ENCODE assay signal across 9 cellular contexts in the genomic region with DNA sequence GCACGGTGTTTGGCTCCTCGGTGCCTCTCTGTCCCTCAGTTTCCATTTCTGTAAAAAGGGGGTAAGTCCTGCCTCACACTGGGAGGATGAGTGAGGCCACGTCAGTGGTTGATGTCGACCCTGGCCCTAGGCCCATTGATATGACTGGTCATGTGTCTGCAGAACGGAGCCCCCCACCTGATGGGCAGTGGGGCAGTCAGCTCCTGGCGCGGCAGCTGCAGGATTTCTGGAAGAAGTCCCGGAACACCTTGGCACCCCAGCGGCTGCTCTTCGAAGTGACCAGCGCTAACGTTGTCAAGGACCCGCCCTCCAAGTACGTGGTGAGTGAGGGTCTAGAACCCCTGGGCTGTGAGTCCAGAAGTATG. TPM values are rescaled to one million over a fixed set of nuclear protein-coding genes. Genes with fewer than 3 reads are reported as not detected.
DNase-seq lines count a peak whose midpoint lies in the region; FAIRE-seq and TF ChIP-seq lines count a peak whose summit lies in the region.
"Had no signal": no experiment of that assay in that cellular context is flagged by ENCODE, and none has a peak within 500 bp of the region (broad histone marks: within the 10 kb centered on the region; RNA-seq: fewer than 3 reads in every experiment).

No MANE protein-coding gene starts in this region.

- no peaks in the 10 kb centered on the region for H3K36me3 Mint-ChIP-seq in CD4-positive, alpha-beta memory T cell

- WGBS in ovary, 3 donors, result 33 to 52% (median 39%) methylated on average over 14 of the region's 14 CpGs

- H3K27ac Mint-ChIP-seq in CD4-positive, alpha-beta memory T cell, result peak overlapping the region in 3 of 7 donors; percentile 12 to 79 (median 77)

- no peaks in the 10 kb centered on the region for H3K9me3 ChIP-seq in CD4-positive, alpha-beta memory T cell (ENCODE audit: control insufficient read depth in 1 of 2, low read length in 2 of 2)
- no peaks in the 10 kb centered on the region for H3K9me3 ChIP-seq in ovary

- TF ChIP-seq POLR2A in ovary (IDR thresholded peaks at IDR 0.05) (no peak), GM12891 (IDR thresholded peaks at IDR 0.05; ENCODE audit: low read depth, low read length) (no peak)

- TF ChIP-seq CTCF in WI38 (IDR thresholded peaks at IDR 0.05; ENCODE audit: low read depth, low read length) (no peak), fibroblast of pulmonary artery (IDR thresholded peaks at IDR 0.05; ENCODE audit: low read length, missing control alignments) (no peak), ovary (IDR thresholded peaks at IDR 0.05) (no peak)

- POLR2A ChIA-PET in CD4-positive, alpha-beta memory T cell (lab: Charles Lee; ENCODE audit: partially characterized antibody), result interaction anchor here (0.7 to 2.8 kb wide), 6 partner anchors 10 to 100 kb away, joined by 3 to 17 read pairs (median 4); a partner anchor contains a TSS

- H3K27me3 ChIP-seq in CD4-positive, alpha-beta memory T cell (ENCODE audit: insufficient read depth, low read length), result no peaks in the 10 kb centered on the region
- no peaks in the 10 kb centered on the region for H3K27me3 ChIP-seq in ovary

- peak overlapping the region; percentile 61 to 85 (median 66) for H3K4me3 Mint-ChIP-seq in CD4-positive, alpha-beta memory T cell

- H3K4me1 Mint-ChIP-seq in CD4-positive, alpha-beta memory T cell, result peaks cover 7 to 23% (median 13%) of the 10 kb centered on the region in 4 donors

- H3K36me3 ChIP-seq in CD4-positive, alpha-beta memory T cell (ENCODE audit: insufficient read depth, low read length), result no peaks in the 10 kb centered on the region
- H3K36me3 ChIP-seq in ovary, result no peaks in the 10 kb centered on the region

- intact Hi-C loops in CD4-positive, alpha-beta memory T cell (cut with micrococcal nuclease), result no loop called here
- intact Hi-C loops in ovary (cut with DNase I) (no loop called here), head of caudate nucleus (cut with DNase I) (no loop called here)

- no peak for DNase-seq in CD4-positive, alpha-beta memory T cell
- DNase-seq in fibroblast of pulmonary artery (ENCODE audit: low read depth) (no peak), ovary (peak in 4 of 5 donors; percentile 41 to 64 (median 63)), cerebellar nuclear complex (lab: John Stamatoyannopoulos, UW) (no peak), NCI-H1105 treated with DMSO at 0.1 percent for 48 hours (lab: John Stamatoyannopoulos, UW) (no peak), GM12891 (ENCODE audit: insufficient read length, low spot score) (no peak), head of caudate nucleus (no peak)
- DNase-seq: activated effector memory CD4-positive, alpha-beta T cell treated with Interleukin-2 at 50 U/mL for 16 hours had no signal

- CTCF ChIA-PET in CD4-positive, alpha-beta memory T cell (lab: Charles Lee; ENCODE audit: partially characterized antibody), result no interaction called here

- no peak for TF ChIP-seq EP300 in ovary (IDR thresholded peaks at IDR 0.05)

- H3K27me3 Mint-ChIP-seq in CD4-positive, alpha-beta memory T cell, result peaks cover 0 to 3% of the 10 kb centered on the region in 2 donors

- H3K4me1 ChIP-seq in CD4-positive, alpha-beta memory T cell (ENCODE audit: insufficient read depth, low read length), result peaks cover 21% of the 10 kb centered on the region
- H3K4me1 ChIP-seq in ovary (ENCODE audit: insufficient read depth), result peaks cover 22% of the 10 kb centered on the region

- no peaks in the 10 kb centered on the region for H3K9me3 Mint-ChIP-seq in CD4-positive, alpha-beta memory T cell

- H3K27ac ChIP-seq in CD4-positive, alpha-beta memory T cell (ENCODE audit: low read depth, low read length), result no peak overlapping the region
- H3K27ac ChIP-seq in ovary, result peak overlapping the region; percentile 93 to 97

- H3K4me3 ChIP-seq in CD4-positive, alpha-beta memory T cell (ENCODE audit: low read length in 2 of 2), result no peak overlapping the region
- H3K4me3 ChIP-seq in WI38 (ENCODE audit: low read depth, low read length), result peak overlapping the region; percentile 72
- peak overlapping the region; percentile 70 for H3K4me3 ChIP-seq in fibroblast of pulmonary artery (replicated peaks; ENCODE audit: low read depth, low read length)
- peak overlapping the region; percentile 66 for H3K4me3 ChIP-seq in ovary

- no peak for FAIRE-seq in GM12891 (lab: Jason Lieb, UNC)

TF ChIP-seq in GM12891, 5 proteins besides CTCF, POLR2A, EP300 and RAD21:
- TF ChIP-seq POLR2AphosphoS5 (IDR thresholded peaks at IDR 0.05; ENCODE audit: low read depth, low read length) (no peak), PAX5 (IDR thresholded peaks at IDR 0.05; ENCODE audit: insufficient read depth, low read length, severe bottlenecking) (no peak), SPI1 (IDR thresholded peaks at IDR 0.05; ENCODE audit: low read depth, low read length) (no peak), POU2F2 (IDR thresholded peaks at IDR 0.05; ENCODE audit: low read depth, low read length) (no peak), TAF1 (IDR thresholded peaks at IDR 0.05; ENCODE audit: low read depth, low read length) (no peak)

RNA-seq across cellular contexts. Expression of a gene that starts 1.2 kb away (rescaled TPM):
- total RNA-seq in CD4-positive, alpha-beta memory T cell, result 1 to 10 TPM; 2.6 to 3.5 TPM
- 1 to 10 TPM in 1 of 2 donors, under 1 TPM in 1; 0.20 to 1.8 TPM for polyA plus RNA-seq in CD4-positive, alpha-beta memory T cell
- 10 to 100 TPM; 46.1 to 90.1 (median 71.0) TPM for total RNA-seq in ovary
- 10 to 100 TPM; 18.2 to 41.1 TPM for polyA plus RNA-seq in ovary
- polyA plus RNA-seq in GM12891 (2012; ENCODE audit: low read depth, missing spikeins), result 1.4 TPM

RNA-seq across cellular contexts. Expression of a gene that starts 7.7 kb away (rescaled TPM):
- not detected for total RNA-seq in CD4-positive, alpha-beta memory T cell
- polyA plus RNA-seq in CD4-positive, alpha-beta memory T cell, result under 1 TPM; 0.61 to 0.67 TPM
- 1 to 10 TPM in 6 of 7 donors, not detected in 1; 1.9 to 3.7 (median 3.4) TPM for total RNA-seq in ovary
- 1 to 10 TPM; 1.5 to 3.6 TPM for polyA plus RNA-seq in ovary
- 0.58 TPM for polyA plus RNA-seq in GM12891 (2012; ENCODE audit: low read depth, missing spikeins)

RNA-seq across cellular contexts. Expression of a gene that starts 22.3 kb away (rescaled TPM):
- under 1 TPM; 0.55 to 0.61 TPM for total RNA-seq in CD4-positive, alpha-beta memory T cell
- under 1 TPM in 1 of 2 donors, not detected in 1; 0.36 TPM for polyA plus RNA-seq in CD4-positive, alpha-beta memory T cell
- total RNA-seq in ovary, result 1 to 10 TPM in 2 of 7 donors, under 1 TPM in 2, not detected in 3; 0.69 to 1.9 (median 1.0) TPM
- polyA plus RNA-seq in ovary, result 1 to 10 TPM; 2.6 to 5.6 TPM
- 104 TPM for polyA plus RNA-seq in GM12891 (2012; ENCODE audit: low read depth, missing spikeins)

RNA-seq across cellular contexts. Expression of a gene that starts 22.4 kb away (rescaled TPM):
- total RNA-seq in CD4-positive, alpha-beta memory T cell, result 10 to 100 TPM; 30.6 to 33.4 TPM
- polyA plus RNA-seq in CD4-positive, alpha-beta memory T cell, result 10 to 100 TPM; 38.0 to 54.3 TPM
- 10 to 100 TPM; 18.4 to 26.7 (median 19.6) TPM for total RNA-seq in ovary
- polyA plus RNA-seq in ovary, result 10 to 100 TPM; 13.5 to 21.9 TPM
- polyA plus RNA-seq in GM12891 (2012; ENCODE audit: low read depth, missing spikeins), result 22.8 TPM

RNA-seq across cellular contexts. Expression of a gene that starts 22.6 kb away (rescaled TPM):
- 1 to 10 TPM; 6.7 to 7.1 TPM for total RNA-seq in CD4-positive, alpha-beta memory T cell
- polyA plus RNA-seq in CD4-positive, alpha-beta memory T cell, result 1 to 10 TPM in 1 of 2 donors, under 1 TPM in 1; 0.77 to 2.5 TPM
- total RNA-seq in ovary, result 1 to 10 TPM; 1.8 to 7.5 (median 4.7) TPM
- 1 to 10 TPM; 2.4 to 6.0 TPM for polyA plus RNA-seq in ovary
- polyA plus RNA-seq in GM12891 (2012; ENCODE audit: low read depth, missing spikeins), result 0.73 TPM

Comparison
In these comparisons a context has a peak if more than half of its experiments do, and no peak if none do; other contexts are left out.
1. DNase-seq: peak in ovary (4 of 5); none in CD4-positive, alpha-beta memory T cell (0 of 5), fibroblast of pulmonary artery (single experiment), cerebellar nuclear complex (0 of 2), NCI-H1105 treated with DMSO at 0.1 percent for 48 hours (single experiment), GM12891 (single experiment) and head of caudate nucleus (0 of 42).
2. H3K4me3 ChIP-seq: peak in WI38 (single experiment), fibroblast of pulmonary artery (single experiment) and ovary (single experiment); none in CD4-positive, alpha-beta memory T cell (0 of 2).
3. RNA of a gene that starts 1.2 kb away (total RNA-seq): 46.1 to 90.1 TPM in ovary; 2.6 to 3.5 TPM in CD4-positive, alpha-beta memory T cell; every median in the first group is over 10 times any median in the second.